ENCODE assay signal across 22 cellular contexts in genomic region chr11:70584786-70585545, GRCh38.
"Had no signal": no experiment of that assay in that cellular context is flagged by ENCODE, and none has a peak within 500 bp of the region (broad histone marks: within the 10 kb centered on the region; RNA-seq: fewer than 3 reads in every experiment).

No MANE protein-coding gene starts in this region.

- H3K27me3 Mint-ChIP-seq: type B pancreatic cell had no signal

- H3K9me3 ChIP-seq: left ventricle myocardium inferior, thoracic aorta had no signal

- DNase-seq: activated B cell treated with CpG ODN at 0.5 μM for 24 hours; activated CD4-positive, alpha-beta T cell treated with anti-CD3 and anti-CD28 coated beads for 36 hours; activated CD4-positive, alpha-beta T cell treated with anti-CD3 and anti-CD28 coated beads, Interleukin-2, amount 50 U/mL, for 4 hours; activated CD8-positive, alpha-beta memory T cell treated with anti-CD3 and anti-CD28 coated beads for 24 hours; activated CD8-positive, alpha-beta memory T cell treated with anti-CD3 and anti-CD28 coated beads, Interleukin-2, amount 50 U/mL, for 4 hours; activated naive CD4-positive, alpha-beta T cell treated with anti-CD3 and anti-CD28 coated beads, Interleukin-2, amount 10 ng/mL, durations not matched to agents 7 days and 5 days; activated T-cell treated with anti-CD3 and anti-CD28 coated beads, Interleukin-2, amount 50 U/mL, for 24 hours; amygdala; effector memory CD4-positive, alpha-beta T cell; foreskin keratinocyte; left ventricle myocardium inferior; midbrain; natural killer cell; nucleus accumbens; stimulated activated CD4-positive, alpha-beta T cell treated with anti-CD3 and anti-CD28 coated beads, Interleukin-4, amount 100 ng/mL, for 24 hours; stimulated activated naive CD4-positive, alpha-beta T cell treated with Interleukin-2 at 50 U/mL for 16 hours; T-helper 1 cell had no signal

- H3K27ac Mint-ChIP-seq: activated B cell treated with CpG ODN at 0.5 μM for 24 hours; activated CD4-positive, alpha-beta T cell treated with anti-CD3 and anti-CD28 coated beads for 36 hours; activated naive CD4-positive, alpha-beta T cell treated with anti-CD3 and anti-CD28 coated beads, Interleukin-2, amount 10 ng/mL, durations not matched to agents 7 days and 5 days; activated T-cell treated with anti-CD3 and anti-CD28 coated beads, Interleukin-2, amount 50 U/mL, for 24 hours; activated T-helper 17 cell treated with anti-CD3 and anti-CD28 coated beads, Interleukin-2, amount 50 U/mL, for 72 hours; natural killer cell; type B pancreatic cell had no signal

- H3K4me1 Mint-ChIP-seq: activated B cell treated with CpG ODN at 0.5 μM for 24 hours had no signal

- H3K36me3 ChIP-seq: cardiac muscle cell, left ventricle myocardium inferior, thoracic aorta had no signal

- H3K27ac ChIP-seq: cardiac muscle cell, foreskin keratinocyte, left ventricle myocardium inferior, thoracic aorta had no signal

- H3K9me3 Mint-ChIP-seq: activated B cell treated with CpG ODN at 0.5 μM for 24 hours; activated T-cell treated with anti-CD3 and anti-CD28 coated beads, Interleukin-2, amount 50 U/mL, for 24 hours; natural killer cell had no signal

- H3K27me3 ChIP-seq: cardiac muscle cell, foreskin keratinocyte had no signal

- H3K4me3 Mint-ChIP-seq: activated B cell treated with CpG ODN at 0.5 μM for 24 hours; activated CD4-positive, alpha-beta T cell treated with anti-CD3 and anti-CD28 coated beads for 36 hours; activated naive CD4-positive, alpha-beta T cell treated with anti-CD3 and anti-CD28 coated beads, Interleukin-2, amount 10 ng/mL, durations not matched to agents 7 days and 5 days; activated T-cell treated with anti-CD3 and anti-CD28 coated beads, Interleukin-2, amount 50 U/mL, for 24 hours; activated T-helper 17 cell treated with anti-CD3 and anti-CD28 coated beads, Interleukin-2, amount 50 U/mL, for 72 hours; natural killer cell; type B pancreatic cell had no signal

- H3K4me1 ChIP-seq: foreskin keratinocyte, left ventricle myocardium inferior had no signal

- H3K36me3 Mint-ChIP-seq: activated naive CD4-positive, alpha-beta T cell treated with anti-CD3 and anti-CD28 coated beads, Interleukin-2, amount 10 ng/mL, durations not matched to agents 7 days and 5 days; natural killer cell had no signal

- H3K4me3 ChIP-seq: cardiac muscle cell, left ventricle myocardium inferior, smooth muscle cell, thoracic aorta had no signal

- H3K4me2 ChIP-seq: smooth muscle cell had no signal
